ENCODE assay signal across 10 cellular contexts in genomic region chr5:155002722-155003121, GRCh38. TPM values are rescaled to one million over a fixed set of nuclear protein-coding genes. Genes with fewer than 3 reads are reported as not detected.
"Had no signal": no experiment of that assay in that cellular context is flagged by ENCODE, and none has a peak within 500 bp of the region (broad histone marks: within the 10 kb centered on the region; RNA-seq: fewer than 3 reads in every experiment).

No MANE protein-coding gene starts in this region.

RNA-seq across cellular contexts. Expression of gene KIF4B, which starts 10.8 kb away (rescaled TPM):
- total RNA-seq: fibroblast of villous mesenchyme; left lobe of liver; lower leg skin; mucosa of descending colon; naive thymus-derived CD8-positive, alpha-beta T cell; osteoblast; sciatic nerve had no signal
- polyA plus RNA-seq: immature natural killer cell; naive thymus-derived CD8-positive, alpha-beta T cell; neural cell; spleen had no signal
